ENCODE assay signal across 16 cellular contexts in the genomic region with DNA sequence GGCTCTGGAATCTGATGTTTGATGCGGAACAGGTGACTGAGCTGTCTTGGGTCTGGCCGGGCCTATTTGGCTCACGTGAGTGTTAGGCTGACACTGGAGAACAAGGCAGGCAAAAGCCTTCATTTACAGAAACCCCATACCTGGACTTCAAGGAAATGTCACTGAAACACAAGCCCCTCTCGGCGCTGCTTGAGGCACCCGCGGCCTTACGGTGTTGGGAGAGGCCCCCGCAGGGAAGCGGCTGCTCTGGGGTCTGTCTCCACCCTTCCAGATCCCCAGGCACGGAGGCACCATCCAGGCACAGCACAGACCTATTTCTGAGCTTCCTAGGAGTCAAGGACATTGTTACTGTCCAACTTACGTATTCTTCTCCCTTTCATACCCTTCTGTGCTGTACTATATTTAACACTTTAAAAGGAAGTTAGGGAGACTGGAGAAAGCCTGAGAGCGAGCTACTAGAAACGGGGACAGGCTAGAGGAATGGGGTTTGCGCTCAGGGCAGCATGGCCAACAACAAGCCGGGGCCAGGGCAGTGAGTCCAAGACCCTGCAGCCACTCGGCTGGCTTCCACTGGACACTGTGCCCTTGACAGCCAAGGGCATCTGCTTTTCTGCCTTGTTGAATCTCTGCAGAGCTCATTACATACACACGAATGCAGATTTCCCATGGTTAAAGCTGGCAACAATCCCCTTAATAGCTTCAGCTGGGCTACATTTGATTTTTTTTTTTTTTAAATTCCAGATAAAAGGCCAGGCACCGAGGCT. TPM values are rescaled to one million over a fixed set of nuclear protein-coding genes. Genes with fewer than 3 reads are reported as not detected.
DNase-seq lines count a peak whose midpoint lies in the region; ATAC-seq and TF ChIP-seq lines count a peak whose summit lies in the region.
"Had no signal": no experiment of that assay in that cellular context is flagged by ENCODE, and none has a peak within 500 bp of the region (broad histone marks: within the 10 kb centered on the region; RNA-seq: fewer than 3 reads in every experiment).

No MANE protein-coding gene starts in this region.

- TF ChIP-seq CTCF in HEK293 (tag by site-specific recombination; IDR thresholded peaks at IDR 0.05), result no peak
- no peak for TF ChIP-seq CTCF in WTC11 (IDR thresholded peaks at IDR 0.05)

- peaks cover 28% of the 10 kb centered on the region for H3K4me1 ChIP-seq in BLaER1
- no peaks in the 10 kb centered on the region for H3K4me1 ChIP-seq in HEK293 (ENCODE audit: control insufficient read depth, insufficient read depth, low read length)

- POLR2A ChIA-PET in HEK293 (lab: Yijun Ruan, JAX), result no interaction called here
- POLR2A ChIA-PET in WTC11 (lab: Charles Lee), result no interaction called here

- ATAC-seq in Right ventricle myocardium superior (ENCODE audit: poor library complexity) (peak; percentile 33), left cardiac atrium (no peak), WTC11 (no peak), HG02623 (IDR thresholded peaks at IDR 0.05; ENCODE audit: unreplicated experiment) (no peak)

- H3K9ac ChIP-seq in BLaER1 (no peak overlapping the region), SK-N-MC (ENCODE audit: insufficient read length) (no peak overlapping the region)

- H3K36me3 Mint-ChIP-seq in WTC11, result peaks cover 27% of the 10 kb centered on the region

- H3K4me2 ChIP-seq in BLaER1, result peak overlapping the region; percentile 83

- H3K36me3 ChIP-seq in BLaER1 (peaks cover 93% of the 10 kb centered on the region), HEK293 (ENCODE audit: control insufficient read depth in 2 of 2, insufficient read depth in 1 of 2, low read length in 2 of 2) (peaks cover 8 to 93% of the 10 kb centered on the region in 2 experiments; a peak in 2 of 3 replicates), SK-N-MC (ENCODE audit: insufficient read depth, low read length) (peaks cover 40% of the 10 kb centered on the region)

- H3K27ac ChIP-seq in BLaER1 (no peak overlapping the region), HEK293 (ENCODE audit: extremely low read depth, low read depth, low read length) (no peak overlapping the region), SK-N-MC (peak overlapping the region; percentile 50; the same call in 1 of the 2 replicates)
- H3K27ac ChIP-seq: 22Rv1 had no signal

- H3K4me3 Mint-ChIP-seq in WTC11, result no peak overlapping the region
- H3K4me3 Mint-ChIP-seq: CD4-positive, alpha-beta T cell had no signal

- H3K9me3 Mint-ChIP-seq in WTC11, result 0 out of 2 replicates have a peak, but pooled peaks cover 3% of the 10 kb centered on the region
- H3K9me3 Mint-ChIP-seq: CD4-positive, alpha-beta T cell had no signal

- peaks cover 92% of the 10 kb centered on the region for H4K20me1 ChIP-seq in BLaER1

- intact Hi-C loops in Right ventricle myocardium superior (cut with DNase I) (loop anchor here (10.0 kb wide), 1 partner anchor 64 kb away; no protein-coding TSS in a partner anchor), left cardiac atrium (cut with DNase I) (loop anchor here (5.0 kb wide), 1 partner anchor 61 kb away; no protein-coding TSS in a partner anchor)

- H3K4me1 Mint-ChIP-seq in WTC11, result no peaks in the 10 kb centered on the region

- CTCF ChIA-PET in HEK293 (lab: Yijun Ruan, JAX), result interaction anchor here (0.6 to 1.6 kb wide), 4 partner anchors 34 to 255 kb away, joined by 3 to 4 read pairs (median 3); a partner anchor contains a TSS
- CTCF ChIA-PET in WTC11 (lab: Charles Lee), result interaction anchor here (0.9 kb wide), 2 partner anchors 35 to 66 kb away, joined by 3 read pairs; a partner anchor contains a TSS

- H3K9me3 ChIP-seq in BLaER1 (no peaks in the 10 kb centered on the region), HEK293 (ENCODE audit: control insufficient read depth, insufficient read depth, low read depth, low read length) (no peaks in the 10 kb centered on the region), SK-N-MC (ENCODE audit: low read depth, low read length) (no peaks in the 10 kb centered on the region)

- no peaks in the 10 kb centered on the region for H3K27me3 Mint-ChIP-seq in WTC11 (ENCODE audit: low read depth)
- H3K27me3 Mint-ChIP-seq: CD4-positive, alpha-beta T cell had no signal

- H3K27ac Mint-ChIP-seq in WTC11, result no peak overlapping the region
- H3K27ac Mint-ChIP-seq: CD4-positive, alpha-beta T cell had no signal

- H3K27me3 ChIP-seq in BLaER1, result no peaks in the 10 kb centered on the region

- H3K4me3 ChIP-seq in BLaER1 (no peak overlapping the region), HEK293 (ENCODE audit: low read depth, low read length) (no peak overlapping the region), SK-N-MC (no peak overlapping the region)

- DNase-seq in Right ventricle myocardium superior (no peak), left cardiac atrium (no peak), SK-N-MC (ENCODE audit: low read depth, low spot score) (no peak), NCI-H2227 (lab: John Stamatoyannopoulos, UW; ENCODE audit: unreplicated experiment) (no peak), WTC11 (ENCODE audit: low spot score) (no peak)
- DNase-seq: Calu3; CD4-positive, alpha-beta T cell; DMS 273 treated with DMSO at 0.1 percent for 48 hours; GOT3; HCEC 1CT had no signal

TF ChIP-seq in HEK293, 187 proteins besides CTCF, POLR2A, EP300 and RAD21:
- TF ChIP-seq ZNF600 (tag by site-specific recombination; IDR thresholded peaks at IDR 0.05) (0 out of 2 replicates have a peak, but pooled peaks have one; percentile 13), ZNF623 (tag by site-specific recombination; IDR thresholded peaks at IDR 0.05) (no peak)

TF ChIP-seq in WTC11, 78 proteins besides CTCF, POLR2A, EP300 and RAD21 (continues in another document):
- no peak for TF ChIP-seq ZNF232 (CRISPR knock-in tag; IDR thresholded peaks at IDR 0.05)
- TF ChIP-seq, protein P1, sequence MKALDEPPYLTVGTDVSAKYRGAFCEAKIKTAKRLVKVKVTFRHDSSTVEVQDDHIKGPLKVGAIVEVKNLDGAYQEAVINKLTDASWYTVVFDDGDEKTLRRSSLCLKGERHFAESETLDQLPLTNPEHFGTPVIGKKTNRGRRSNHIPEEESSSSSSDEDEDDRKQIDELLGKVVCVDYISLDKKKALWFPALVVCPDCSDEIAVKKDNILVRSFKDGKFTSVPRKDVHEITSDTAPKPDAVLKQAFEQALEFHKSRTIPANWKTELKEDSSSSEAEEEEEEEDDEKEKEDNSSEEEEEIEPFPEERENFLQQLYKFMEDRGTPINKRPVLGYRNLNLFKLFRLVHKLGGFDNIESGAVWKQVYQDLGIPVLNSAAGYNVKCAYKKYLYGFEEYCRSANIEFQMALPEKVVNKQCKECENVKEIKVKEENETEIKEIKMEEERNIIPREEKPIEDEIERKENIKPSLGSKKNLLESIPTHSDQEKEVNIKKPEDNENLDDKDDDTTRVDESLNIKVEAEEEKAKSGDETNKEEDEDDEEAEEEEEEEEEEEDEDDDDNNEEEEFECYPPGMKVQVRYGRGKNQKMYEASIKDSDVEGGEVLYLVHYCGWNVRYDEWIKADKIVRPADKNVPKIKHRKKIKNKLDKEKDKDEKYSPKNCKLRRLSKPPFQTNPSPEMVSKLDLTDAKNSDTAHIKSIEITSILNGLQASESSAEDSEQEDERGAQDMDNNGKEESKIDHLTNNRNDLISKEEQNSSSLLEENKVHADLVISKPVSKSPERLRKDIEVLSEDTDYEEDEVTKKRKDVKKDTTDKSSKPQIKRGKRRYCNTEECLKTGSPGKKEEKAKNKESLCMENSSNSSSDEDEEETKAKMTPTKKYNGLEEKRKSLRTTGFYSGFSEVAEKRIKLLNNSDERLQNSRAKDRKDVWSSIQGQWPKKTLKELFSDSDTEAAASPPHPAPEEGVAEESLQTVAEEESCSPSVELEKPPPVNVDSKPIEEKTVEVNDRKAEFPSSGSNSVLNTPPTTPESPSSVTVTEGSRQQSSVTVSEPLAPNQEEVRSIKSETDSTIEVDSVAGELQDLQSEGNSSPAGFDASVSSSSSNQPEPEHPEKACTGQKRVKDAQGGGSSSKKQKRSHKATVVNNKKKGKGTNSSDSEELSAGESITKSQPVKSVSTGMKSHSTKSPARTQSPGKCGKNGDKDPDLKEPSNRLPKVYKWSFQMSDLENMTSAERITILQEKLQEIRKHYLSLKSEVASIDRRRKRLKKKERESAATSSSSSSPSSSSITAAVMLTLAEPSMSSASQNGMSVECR (CRISPR knock-in tag; IDR thresholded peaks at IDR 0.05; ENCODE audit: borderline replicate concordance), result no peak
- TF ChIP-seq, protein P2, sequence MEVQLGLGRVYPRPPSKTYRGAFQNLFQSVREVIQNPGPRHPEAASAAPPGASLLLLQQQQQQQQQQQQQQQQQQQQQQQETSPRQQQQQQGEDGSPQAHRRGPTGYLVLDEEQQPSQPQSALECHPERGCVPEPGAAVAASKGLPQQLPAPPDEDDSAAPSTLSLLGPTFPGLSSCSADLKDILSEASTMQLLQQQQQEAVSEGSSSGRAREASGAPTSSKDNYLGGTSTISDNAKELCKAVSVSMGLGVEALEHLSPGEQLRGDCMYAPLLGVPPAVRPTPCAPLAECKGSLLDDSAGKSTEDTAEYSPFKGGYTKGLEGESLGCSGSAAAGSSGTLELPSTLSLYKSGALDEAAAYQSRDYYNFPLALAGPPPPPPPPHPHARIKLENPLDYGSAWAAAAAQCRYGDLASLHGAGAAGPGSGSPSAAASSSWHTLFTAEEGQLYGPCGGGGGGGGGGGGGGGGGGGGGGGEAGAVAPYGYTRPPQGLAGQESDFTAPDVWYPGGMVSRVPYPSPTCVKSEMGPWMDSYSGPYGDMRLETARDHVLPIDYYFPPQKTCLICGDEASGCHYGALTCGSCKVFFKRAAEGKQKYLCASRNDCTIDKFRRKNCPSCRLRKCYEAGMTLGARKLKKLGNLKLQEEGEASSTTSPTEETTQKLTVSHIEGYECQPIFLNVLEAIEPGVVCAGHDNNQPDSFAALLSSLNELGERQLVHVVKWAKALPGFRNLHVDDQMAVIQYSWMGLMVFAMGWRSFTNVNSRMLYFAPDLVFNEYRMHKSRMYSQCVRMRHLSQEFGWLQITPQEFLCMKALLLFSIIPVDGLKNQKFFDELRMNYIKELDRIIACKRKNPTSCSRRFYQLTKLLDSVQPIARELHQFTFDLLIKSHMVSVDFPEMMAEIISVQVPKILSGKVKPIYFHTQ (CRISPR knock-in tag; IDR thresholded peaks at IDR 0.05), result no peak

RNA-seq across cellular contexts. Expression of a gene that starts 23.8 kb away (rescaled TPM):
- not detected for total RNA-seq in Right ventricle myocardium superior
- under 1 TPM; 0.15 to 0.29 TPM for total RNA-seq in left cardiac atrium
- 3.7 to 5.8 TPM (median 5.5 TPM) in 3 replicates for total RNA-seq in WTC11 (2021)
- total RNA-seq: Daoy had no signal

RNA-seq across cellular contexts. Expression of a gene that starts 33.9 kb away (rescaled TPM):
- not detected for total RNA-seq in Right ventricle myocardium superior
- not detected for total RNA-seq in left cardiac atrium
- total RNA-seq in WTC11 (2021), result 2.3 to 3.3 TPM (median 2.9 TPM) in 3 replicates
- total RNA-seq: A673; Calu3; CD4-positive, alpha-beta T cell; Daoy had no signal

RNA-seq across cellular contexts. Expression of a gene that starts 34.2 kb away (rescaled TPM):
- 22.1 TPM for total RNA-seq in Right ventricle myocardium superior
- 10 to 100 TPM; 19.2 to 21.1 TPM for total RNA-seq in left cardiac atrium
- 62.2 to 85.3 TPM (median 81.1 TPM) in 3 replicates for total RNA-seq in WTC11 (2021)

RNA-seq across cellular contexts. Expression of a gene that starts 34.8 kb away (rescaled TPM):
- total RNA-seq in Right ventricle myocardium superior (9.1 TPM), left cardiac atrium (10 to 100 TPM; 11.3 to 15.6 TPM), WTC11 (2021) (23.4 to 28.4 TPM (median 24.5 TPM) in 3 replicates)

RNA-seq across cellular contexts. Expression of a gene that starts 36.1 kb away (rescaled TPM):
- total RNA-seq in Right ventricle myocardium superior (not detected), left cardiac atrium (not detected), WTC11 (2021) (0.26 to 0.34 TPM in 2 of 3 replicates, not detected in the other)
- total RNA-seq: A673; CD4-positive, alpha-beta T cell; Daoy had no signal
